ENCODE assay signal across 21 cellular contexts in the genomic region with DNA sequence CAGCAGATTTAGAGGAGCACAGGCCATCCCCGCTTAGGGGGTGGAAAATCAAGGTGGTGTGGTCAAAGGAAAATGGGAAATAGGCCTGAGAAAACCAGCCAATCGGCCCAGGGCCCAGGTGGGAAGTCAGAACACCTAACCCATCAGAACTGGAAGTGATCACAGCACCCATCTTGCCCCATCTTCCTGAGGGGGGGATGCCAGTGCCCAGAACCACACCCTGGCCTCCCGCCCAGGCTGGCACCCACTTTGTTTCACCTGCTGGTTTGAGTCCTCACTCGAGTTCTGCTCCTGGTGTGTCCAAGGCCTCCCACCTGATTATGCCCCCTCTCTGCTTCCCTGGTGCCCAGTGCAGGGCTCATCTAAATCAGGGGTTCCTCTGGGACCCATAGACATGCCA.
DNase-seq lines count a peak whose midpoint lies in the region; FAIRE-seq and TF ChIP-seq lines count a peak whose summit lies in the region.
"Had no signal": no experiment of that assay in that cellular context is flagged by ENCODE, and none has a peak within 500 bp of the region (broad histone marks: within the 10 kb centered on the region; RNA-seq: fewer than 3 reads in every experiment).

No MANE protein-coding gene starts in this region.

- no peak overlapping the region for H2BK12ac ChIP-seq in H1 (ENCODE audit: low read depth, low read length)

- H3K4me3 ChIP-seq in H1 (ENCODE audit: extremely low read depth in 1 of 4, insufficient read depth in 2 of 4, low read depth in 3 of 4, low read length in 4 of 4) (no peak overlapping the region), muscle layer of colon (ENCODE audit: low read depth in 1 of 2, low read length in 2 of 2) (no peak overlapping the region), stomach smooth muscle (ENCODE audit: low read length in 2 of 2) (no peak overlapping the region)
- H3K4me3 ChIP-seq: PC-9 had no signal

- no peak overlapping the region for H3K4me2 ChIP-seq in H1 (ENCODE audit: insufficient read depth in 1 of 2, low read depth in 2 of 2, low read length in 2 of 2)
- H3K4me2 ChIP-seq: PC-9 had no signal

- no peak overlapping the region for H3K18ac ChIP-seq in H1 (ENCODE audit: extremely low read depth, low read length)

- peaks cover 0 to 3% (median under 1%) of the 10 kb centered on the region in 4 experiments; a peak in 1 of 7 replicates for H3K4me1 ChIP-seq in H1 (replicated peaks in 1 of 4; ENCODE audit: control insufficient read depth in 3 of 4, insufficient read depth in 4 of 4, low read length in 3 of 4)
- H3K4me1 ChIP-seq in muscle layer of colon (ENCODE audit: insufficient read depth, low read length), result peaks cover 64% of the 10 kb centered on the region
- H3K4me1 ChIP-seq in stomach smooth muscle (ENCODE audit: control insufficient read depth, insufficient read depth, low read length), result peaks cover 74% of the 10 kb centered on the region

- no peaks in the 10 kb centered on the region for H3K9me3 ChIP-seq in H1 (ENCODE audit: insufficient read depth in 2 of 2, low read depth in 1 of 2, low read length in 1 of 2)
- no peaks in the 10 kb centered on the region for H3K9me3 ChIP-seq in muscle layer of colon (ENCODE audit: low read length)
- H3K9me3 ChIP-seq in stomach smooth muscle (ENCODE audit: control insufficient read depth in 2 of 2, low read length in 2 of 2), result no peaks in the 10 kb centered on the region

- no peak overlapping the region for H2BK5ac ChIP-seq in H1 (ENCODE audit: low read depth, low read length)

- POLR2A ChIA-PET in RWPE1 (lab: Yijun Ruan, JAX; ENCODE audit: low non-redundant PET), result no interaction called here
- POLR2A ChIA-PET in H1 (lab: Charles Lee; ENCODE audit: partially characterized antibody), result interaction anchor here (1.1 kb wide), 1 partner anchor 16 kb away, joined by 3 read pairs; no protein-coding TSS in a partner anchor

- no peak overlapping the region for H2BK20ac ChIP-seq in H1 (ENCODE audit: low read length)

- no peak overlapping the region for H3K9ac ChIP-seq in H1 (replicated peaks in 1 of 4; ENCODE audit: extremely low read depth in 1 of 4, low read depth in 3 of 4, low read length in 3 of 4)
- no peak overlapping the region for H3K9ac ChIP-seq in muscle layer of colon (ENCODE audit: low read length)
- H3K9ac ChIP-seq in stomach smooth muscle (ENCODE audit: low read length in 2 of 2), result no peak overlapping the region

- no peak for TF ChIP-seq RAD21 in H1 (IDR thresholded peaks at IDR 0.05 in 1 of 2, conservative IDR thresholded peaks at IDR 0.05 in 1 of 2; ENCODE audit: low read depth in 2 of 2, low read length in 2 of 2)

- no peak overlapping the region for H4K91ac ChIP-seq in H1 (replicated peaks; ENCODE audit: insufficient read length, low read length)

- H2BK120ac ChIP-seq in H1 (replicated peaks; ENCODE audit: low read depth, low read length), result no peak overlapping the region

- FAIRE-seq in H1 (lab: Jason Lieb, UNC) (no peak), urothelium cell line (lab: Jason Lieb, UNC) (no peak)
- FAIRE-seq: keratinocyte had no signal

- no peak overlapping the region for H2BK15ac ChIP-seq in H1 (ENCODE audit: low read length)

- no peak overlapping the region for H3K56ac ChIP-seq in H1 (replicated peaks; ENCODE audit: insufficient read length, low read depth, low read length)

- no peak overlapping the region for H3K4ac ChIP-seq in H1 (replicated peaks; ENCODE audit: insufficient read length, low read depth, low read length)

- no peak overlapping the region for H2AFZ ChIP-seq in H1 (ENCODE audit: low read length)
- H2AFZ ChIP-seq: PC-9 had no signal

- 91% methylated on average over 4 of the region's 4 CpGs; no CpG with 5 or more reads in 1 of the 2 experiments for WGBS in H1 (ENCODE audit: extremely low coverage in 1 of 2, insufficient coverage in 1 of 2, insufficient read length in 1 of 2, insufficient replicate concordance in 2 of 2, low coverage in 1 of 2, low lambda C conversion rate in 2 of 2, missing lambda C conversion rate in 1 of 2), 2 experiments

- no peak overlapping the region for H3K23ac ChIP-seq in H1 (ENCODE audit: insufficient read length)

- peak overlapping the region; percentile 74 for H3K27ac ChIP-seq in RWPE1
- H3K27ac ChIP-seq in H1 (ENCODE audit: low read depth, low read length), result no peak overlapping the region
- H3K27ac ChIP-seq in muscle layer of colon (ENCODE audit: low read depth, low read length), result peak overlapping the region; percentile 68
- H3K27ac ChIP-seq in stomach smooth muscle (ENCODE audit: low read length), result peak overlapping the region; percentile 74
- H3K27ac ChIP-seq: PC-9 had no signal

- no peak for TF ChIP-seq CTCF in RWPE1 (conservative IDR thresholded peaks at IDR 0.05; ENCODE audit: low read depth)
- TF ChIP-seq CTCF in H1 (IDR thresholded peaks at IDR 0.05; ENCODE audit: control extremely low read depth in 1 of 3, insufficient read depth in 1 of 3, low read depth in 1 of 3, low read length in 3 of 3), result no peak

- H4K5ac ChIP-seq in H1 (ENCODE audit: insufficient read length, low read depth, low read length), result no peak overlapping the region

- no peaks in the 10 kb centered on the region for H3K79me2 ChIP-seq in H1 (ENCODE audit: control insufficient read depth in 1 of 2, insufficient read depth in 2 of 2, low read length in 2 of 2)

- H3K14ac ChIP-seq in H1 (ENCODE audit: insufficient read length), result no peak overlapping the region

- CTCF ChIA-PET in RWPE1 (lab: Yijun Ruan, JAX) (interaction anchor here (0.7 kb wide), 1 partner anchor 35 kb away, joined by 6 read pairs; no protein-coding TSS in a partner anchor), H1 (lab: Charles Lee; ENCODE audit: partially characterized antibody) (interaction anchor here (1.0 to 14.9 kb wide), 5 partner anchors 9 to 159 kb away, joined by 3 to 155 read pairs (median 4); no protein-coding TSS in a partner anchor)

- DNase-seq in RWPE1 (ENCODE audit: low spot score) (no peak), H1 (ENCODE audit: low read depth in 1 of 2, low spot score in 2 of 2) (no peak), ACHN (no peak), urothelium cell line (ENCODE audit: low spot score) (no peak), germinal center (ENCODE audit: low spot score) (no peak)
- no peak for DNase-seq in stimulated activated CD4-positive, alpha-beta T cell treated with anti-CD3 and anti-CD28 coated beads, Interleukin-12 subunit alpha, Interleukin-12 subunit beta, amount 100 ng/mL, for 4 hours
- DNase-seq: activated CD4-positive, alpha-beta memory T cell treated with anti-CD3 and anti-CD28 coated beads for 36 hours; activated CD8-positive, alpha-beta memory T cell treated with anti-CD3 and anti-CD28 coated beads, Interleukin-2, amount 50 U/mL, for 48 hours; DND-41; HCEC 1CT; naive thymus-derived CD8-positive, alpha-beta T cell; NCI-H1694; NCI-H2171 treated with DMSO at 0.1 percent for 48 hours; NCI-H524 treated with DMSO at 0.1 percent for 48 hours; NK-92 treated with Interleukin-12 subunit alpha and Interleukin-12 subunit beta, amount 100 ng/mL, for 24 hours; PC-9; stimulated activated CD4-positive, alpha-beta T cell treated with anti-CD3 and anti-CD28 coated beads, Interleukin-15, amount 100 ng/mL, for 24 hours; stimulated activated naive CD8-positive, alpha-beta T cell treated with anti-CD3 and anti-CD28 coated beads, Interleukin-15, Interleukin-2, amounts not matched to agents 100 U/mL and 50 U/mL, for 24 hours had no signal

- H4K8ac ChIP-seq in H1 (ENCODE audit: extremely low read depth, insufficient read depth, low read length), result peak overlapping the region; percentile 83; the same call in 1 of the 2 replicates

- H3K23me2 ChIP-seq in H1 (ENCODE audit: low read depth, low read length), result no peaks in the 10 kb centered on the region; the same call in 1 of the 2 replicates

- in situ Hi-C loops in ACHN (cut with HindIII; ENCODE audit: low pct_ligation_motif_present, low pct_unique_long_range_greater_than_20kb, low sequenced_read_pairs), result no loop called here

- no peaks in the 10 kb centered on the region for H3K79me1 ChIP-seq in H1 (ENCODE audit: low read depth, low read length)

- H3K27me3 ChIP-seq in H1 (replicated peaks in 1 of 4; ENCODE audit: control insufficient read depth in 3 of 4, extremely low read depth in 1 of 4, insufficient read depth in 3 of 4, low read length in 3 of 4) (no peaks in the 10 kb centered on the region), muscle layer of colon (ENCODE audit: control insufficient read depth in 1 of 2, insufficient read depth in 2 of 2, low read length in 2 of 2) (no peaks in the 10 kb centered on the region), stomach smooth muscle (ENCODE audit: control insufficient read depth in 1 of 2, insufficient read depth in 2 of 2, low read length in 2 of 2) (no peaks in the 10 kb centered on the region)

- no peaks in the 10 kb centered on the region for H3K36me3 ChIP-seq in H1 (ENCODE audit: control insufficient read depth in 2 of 4, insufficient read depth in 4 of 4, low read length in 3 of 4)
- peaks cover 88% of the 10 kb centered on the region for H3K36me3 ChIP-seq in muscle layer of colon (ENCODE audit: insufficient read depth, low read length)
- peaks cover 66 to 72% of the 10 kb centered on the region in 2 donors for H3K36me3 ChIP-seq in stomach smooth muscle (ENCODE audit: control insufficient read depth in 2 of 2, insufficient read depth in 2 of 2, low read length in 2 of 2)

- H4K20me1 ChIP-seq in H1 (replicated peaks in 1 of 2; ENCODE audit: control insufficient read depth in 1 of 2, insufficient read depth in 2 of 2, low read length in 2 of 2), result no peaks in the 10 kb centered on the region

- TF ChIP-seq POLR2A in H1 (IDR thresholded peaks at IDR 0.05; ENCODE audit: control extremely low read depth in 1 of 2, low read depth in 2 of 2, low read length in 2 of 2), result no peak

- TF ChIP-seq EP300 in H1 (IDR thresholded peaks at IDR 0.05; ENCODE audit: borderline replicate concordance in 1 of 2, low read depth in 2 of 2, low read length in 2 of 2), result no peak

- H2AK5ac ChIP-seq in H1 (ENCODE audit: low read depth, low read length), result no peak overlapping the region

TF ChIP-seq in H1, 55 proteins besides CTCF, POLR2A, EP300 and RAD21 (continues in another document):
- no peak for TF ChIP-seq SIN3A (conservative IDR thresholded peaks at IDR 0.05 in 1 of 2, IDR thresholded peaks at IDR 0.05 in 1 of 2; ENCODE audit: low read depth in 1 of 2, low read length in 2 of 2)
- no peak for TF ChIP-seq RNF2 (IDR thresholded peaks at IDR 0.05; ENCODE audit: borderline replicate concordance, low read depth, low read length, missing control alignments, poor library complexity, severe bottlenecking)
- no peak for TF ChIP-seq TBP (IDR thresholded peaks at IDR 0.05; ENCODE audit: low read depth, low read length)
- TF ChIP-seq ZNF274 (IDR thresholded peaks at IDR 0.05; ENCODE audit: borderline replicate concordance, extremely low read depth, low read length), result no peak
- no peak for TF ChIP-seq SUZ12 (IDR thresholded peaks at IDR 0.05; ENCODE audit: low read length)
